13 cellular contexts compared by ENCODE assay signal in the genomic region with DNA sequence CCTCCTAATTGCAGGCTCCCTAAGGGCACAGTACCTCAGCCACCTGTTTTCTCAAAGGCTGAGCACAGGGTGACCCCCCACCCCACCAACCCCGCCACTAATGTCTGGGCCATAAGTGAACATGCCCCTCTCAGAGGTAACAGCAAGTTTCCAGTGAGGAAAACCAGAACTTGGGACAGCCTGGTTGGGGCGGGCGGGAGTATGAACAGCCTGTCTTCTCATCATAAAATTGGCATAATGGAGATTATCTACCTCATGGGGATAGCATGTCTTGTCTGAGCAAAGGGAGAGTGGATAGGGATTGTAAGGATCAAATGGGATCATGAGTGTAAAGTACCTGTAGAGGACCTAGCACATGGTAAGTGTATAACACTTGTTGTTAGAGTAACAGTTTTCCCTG. TPM values are rescaled to one million over a fixed set of nuclear protein-coding genes. Genes with fewer than 3 reads are reported as not detected.
"Had no signal": no experiment of that assay in that cellular context is flagged by ENCODE, and none has a peak within 500 bp of the region (broad histone marks: within the 10 kb centered on the region; RNA-seq: fewer than 3 reads in every experiment).

No MANE protein-coding gene starts in this region.

RNA-seq across cellular contexts. Expression of a gene that starts 5.2 kb away (rescaled TPM):
- total RNA-seq: activated naive CD8-positive, alpha-beta T cell treated with anti-CD3 and anti-CD28 coated beads, Interleukin-2, amount 10 ng/mL, durations not matched to agents 7 days and 5 days; epithelial cell of proximal tubule; myocyte had no signal

RNA-seq across cellular contexts. Expression of a gene that starts 8.0 kb away (rescaled TPM):
- total RNA-seq: activated B cell treated with CpG ODN at 0.5 μM for 24 hours; activated naive CD8-positive, alpha-beta T cell treated with anti-CD3 and anti-CD28 coated beads, Interleukin-2, amount 10 ng/mL, durations not matched to agents 7 days and 5 days; epithelial cell of proximal tubule; myocyte; occipital lobe; prostate gland; right cardiac atrium had no signal
- polyA plus RNA-seq: aorta had no signal

RNA-seq across cellular contexts. Expression of a gene that starts 10.9 kb away (rescaled TPM):
- total RNA-seq: activated B cell treated with CpG ODN at 0.5 μM for 24 hours; activated naive CD8-positive, alpha-beta T cell treated with anti-CD3 and anti-CD28 coated beads, Interleukin-2, amount 10 ng/mL, durations not matched to agents 7 days and 5 days had no signal

RNA-seq across cellular contexts. Expression of a gene that starts 33.3 kb away (rescaled TPM):
- total RNA-seq: activated B cell treated with CpG ODN at 0.5 μM for 24 hours; activated naive CD8-positive, alpha-beta T cell treated with anti-CD3 and anti-CD28 coated beads, Interleukin-2, amount 10 ng/mL, durations not matched to agents 7 days and 5 days; aorta; dermis microvascular lymphatic vessel endothelial cell; epithelial cell of proximal tubule; gastrocnemius medialis; heart left ventricle; left colon; lung; myocyte; occipital lobe; right cardiac atrium had no signal
- polyA plus RNA-seq: aorta, heart left ventricle, lung, right cardiac atrium had no signal
